In genomic region chr10:15168296-15168780, GRCh38 we compare ENCODE assay signal across 8 cellular contexts. TPM values are rescaled to one million over a fixed set of nuclear protein-coding genes. Genes with fewer than 3 reads are reported as not detected.
DNase-seq lines count a peak whose midpoint lies in the region; ATAC-seq, FAIRE-seq and TF ChIP-seq lines count a peak whose summit lies in the region.

NMT2 (minus strand) TSS chr10:15168693; CDS start chr10:15168612, 81 bp downstream.

- in situ Hi-C loops in GM13976 (cut with MboI; ENCODE audit: low sequenced_read_pairs, unreplicated experiment) = no loop called here

- H3K27ac Mint-ChIP-seq in T-helper 1 cell treated with Interleukin-12 subunit alpha and Interleukin-12 subunit beta and Interleukin-4 antibody, amounts not matched to agents 30 μg/mL and 1 μg/mL, for 36 hours = peak within 1 kb of the TSS; percentile 91

- dilution Hi-C loops in endothelial cell of umbilical vein (cut with MboI; ENCODE audit: extremely low pct_ligation_motif_present, low sequenced_read_pairs) = no loop called here

- peak within 1 kb of the TSS; percentile 99 for H3K4me2 ChIP-seq in endothelial cell of umbilical vein (ENCODE audit: insufficient read depth, low read length)

- peaks cover 38% of the 10 kb centered on the region for H3K4me1 Mint-ChIP-seq in T-helper 1 cell treated with Interleukin-12 subunit alpha and Interleukin-12 subunit beta and Interleukin-4 antibody, amounts not matched to agents 30 μg/mL and 1 μg/mL, for 36 hours (ENCODE audit: low read depth)

- POLR2A ChIA-PET in endothelial cell of umbilical vein (lab: Charles Lee) = interaction anchor here (0.6 to 2.8 kb wide), 8 partner anchors 11 to 290 kb away, joined by 3 to 16 read pairs (median 4); no protein-coding TSS in a partner anchor

- no peaks in the 10 kb centered on the region for H3K9me3 ChIP-seq in endothelial cell of umbilical vein (replicated peaks; ENCODE audit: control insufficient read depth, insufficient read depth, low read length)

- CTCF ChIA-PET in endothelial cell of umbilical vein (lab: Charles Lee) = interaction anchor here (0.6 to 4.3 kb wide), 21 partner anchors 15 to 217 kb away, joined by 3 to 23 read pairs (median 4); partner anchors contain the start of gene FAM171A1

- peaks cover 35% of the 10 kb centered on the region for H3K4me1 ChIP-seq in endothelial cell of umbilical vein (ENCODE audit: control insufficient read depth, extremely low read depth, insufficient read depth, low read length)

- peaks cover 2% of the 10 kb centered on the region for H3K36me3 Mint-ChIP-seq in T-helper 1 cell treated with Interleukin-12 subunit alpha and Interleukin-12 subunit beta and Interleukin-4 antibody, amounts not matched to agents 30 μg/mL and 1 μg/mL, for 36 hours (ENCODE audit: low read depth)

- no peaks in the 10 kb centered on the region for H3K36me3 ChIP-seq in endothelial cell of umbilical vein (ENCODE audit: control insufficient read depth in 2 of 2, extremely low read depth in 1 of 2, insufficient read depth in 2 of 2, low read length in 2 of 2)

- peaks cover 2% of the 10 kb centered on the region for H3K27me3 Mint-ChIP-seq in T-helper 1 cell treated with Interleukin-12 subunit alpha and Interleukin-12 subunit beta and Interleukin-4 antibody, amounts not matched to agents 30 μg/mL and 1 μg/mL, for 36 hours (ENCODE audit: low read depth)

- H4K20me1 ChIP-seq in endothelial cell of umbilical vein (replicated peaks; ENCODE audit: control insufficient read depth, extremely low read depth, insufficient read depth, low read length) = peaks cover 10% of the 10 kb centered on the region

- no TSS peak for BruUV-seq in endothelial cell of umbilical vein (replicated peaks; lab: Mats Ljungman, UMichigan)

- peaks cover 50% of the 10 kb centered on the region for H3K79me2 ChIP-seq in endothelial cell of umbilical vein (ENCODE audit: control insufficient read depth, insufficient read depth, low read length)

- TF ChIP-seq CTCF in AG10803 (conservative IDR thresholded peaks at IDR 0.05; ENCODE audit: low read length) (peak; percentile 30), GM13976 (IDR thresholded peaks at IDR 0.05; ENCODE audit: borderline replicate concordance, control extremely low read depth, extremely low read depth, insufficient read depth, missing control alignments) (peak; percentile 76), endothelial cell of umbilical vein (IDR thresholded peaks at IDR 0.05; ENCODE audit: extremely low read depth in 1 of 2, insufficient read depth in 1 of 2, low read depth in 1 of 2, low read length in 2 of 2) (peak in 1 of 2 donors; percentile 48)

- FAIRE-seq in endothelial cell of umbilical vein (lab: Jason Lieb, UNC) (no peak), urothelium cell line (lab: Jason Lieb, UNC) (peak; percentile 17)

- intact Hi-C loops in endothelial cell of umbilical vein (cut with micrococcal nuclease) = loop anchor here (1.0 to 5.0 kb wide), 2 partner anchors 32 to 219 kb away; no protein-coding TSS in a partner anchor

- H2AFZ ChIP-seq in endothelial cell of umbilical vein (ENCODE audit: low read depth, low read length) = peak within 1 kb of the TSS; percentile 78

- peak within 1 kb of the TSS; percentile 91 for H3K9ac ChIP-seq in endothelial cell of umbilical vein (replicated peaks; ENCODE audit: extremely low read depth, insufficient read depth, low read length)

- DNase-seq in AG10803 (ENCODE audit: low read depth) (no peak), GM13976 (ENCODE audit: low spot score) (no peak), MV-4-11 (lab: John Stamatoyannopoulos, UW) (peak; percentile 63), endothelial cell of umbilical vein (ENCODE audit: low read depth, low spot score) (peak; percentile 81), mucosa of gallbladder (ENCODE audit: low spot score) (no peak), urothelium cell line (ENCODE audit: low spot score) (peak; percentile 97)

- peak within 1 kb of the TSS; percentile 91 for H3K4me3 Mint-ChIP-seq in T-helper 1 cell treated with Interleukin-12 subunit alpha and Interleukin-12 subunit beta and Interleukin-4 antibody, amounts not matched to agents 30 μg/mL and 1 μg/mL, for 36 hours

- TF ChIP-seq POLR2A in endothelial cell of umbilical vein (IDR thresholded peaks at IDR 0.05; ENCODE audit: low read depth, low read length) = peak; percentile 82

- H3K9me3 Mint-ChIP-seq in T-helper 1 cell treated with Interleukin-12 subunit alpha and Interleukin-12 subunit beta and Interleukin-4 antibody, amounts not matched to agents 30 μg/mL and 1 μg/mL, for 36 hours = no peaks in the 10 kb centered on the region

- peak within 1 kb of the TSS; percentile 58 for H3K27ac ChIP-seq in endothelial cell of umbilical vein (ENCODE audit: insufficient read depth, low read depth, low read length)

- peak; percentile 93 for ATAC-seq in HG02642 (IDR thresholded peaks at IDR 0.05; ENCODE audit: poor library complexity, unreplicated experiment)

- no peaks in the 10 kb centered on the region for H3K9me1 ChIP-seq in endothelial cell of umbilical vein (replicated peaks; ENCODE audit: control insufficient read depth, extremely low read depth, insufficient read depth, low read length)

- H3K27me3 ChIP-seq in endothelial cell of umbilical vein (ENCODE audit: control insufficient read depth in 2 of 2, insufficient read depth in 2 of 2, low read length in 2 of 2) = no peaks in the 10 kb centered on the region

- H3K4me3 ChIP-seq in AG10803 (ENCODE audit: low read length) (peak within 1 kb of the TSS; percentile 77), endothelial cell of umbilical vein (replicated peaks in 1 of 3; ENCODE audit: insufficient read depth in 1 of 3, low read depth in 1 of 3, low read length in 3 of 3) (peak within 1 kb of the TSS; percentile 91 to 100 (median 99))

TF ChIP-seq in endothelial cell of umbilical vein, 7 proteins besides CTCF, POLR2A, EP300 and RAD21:
- TF ChIP-seq POLR2AphosphoS5 (IDR thresholded peaks at IDR 0.05; ENCODE audit: insufficient read depth, low read depth, low read length) (peak; percentile 93), MAX (IDR thresholded peaks at IDR 0.05; ENCODE audit: insufficient read depth, insufficient read length) (no peak), GATA2 (IDR thresholded peaks at IDR 0.05; ENCODE audit: insufficient read depth, insufficient read length, low read depth, low read length) (no peak), FOS (IDR thresholded peaks at IDR 0.05; ENCODE audit: borderline replicate concordance, insufficient read depth, low read length) (no peak)

RNA-seq across cellular contexts. Expression of gene NMT2, which starts in this region (rescaled TPM):
- total RNA-seq in endothelial cell of umbilical vein (109 and 110 TPM in 2 replicates), mucosa of gallbladder (23.3 TPM)
- 31.9 and 39.0 TPM in 2 replicates for polyA plus RNA-seq in endothelial cell of umbilical vein
- 48.3 and 49.3 TPM in 2 replicates for polyA plus RNA-seq in endothelial cell of umbilical vein (2011; cell fraction: cytosol; rRNA removed)
- polyA plus RNA-seq in endothelial cell of umbilical vein (2011; cell fraction: nucleus; rRNA removed) = 78.4 and 107 TPM in 2 replicates
- polyA plus RNA-seq in endothelial cell of umbilical vein (2012) = 58.9 and 84.5 TPM in 2 replicates
- polyA minus RNA-seq in endothelial cell of umbilical vein = 32.7 and 34.9 TPM in 2 replicates
- not detected for polyA minus RNA-seq in endothelial cell of umbilical vein (2011; cell fraction: cytosol; rRNA and poly(A)+ RNA removed)
- polyA minus RNA-seq in endothelial cell of umbilical vein (2011; cell fraction: nucleus; rRNA and poly(A)+ RNA removed) = 58.9 and 70.1 TPM in 2 replicates

Comparison
In these comparisons a context has a peak if more than half of its experiments do, and no peak if none do; other contexts are left out.
1. DNase-seq: peak in MV-4-11 (single experiment), endothelial cell of umbilical vein (single experiment) and urothelium cell line (single experiment); none in AG10803 (single experiment), GM13976 (single experiment) and mucosa of gallbladder (single experiment).